8 cellular contexts compared by ENCODE assay signal in the genomic region with DNA sequence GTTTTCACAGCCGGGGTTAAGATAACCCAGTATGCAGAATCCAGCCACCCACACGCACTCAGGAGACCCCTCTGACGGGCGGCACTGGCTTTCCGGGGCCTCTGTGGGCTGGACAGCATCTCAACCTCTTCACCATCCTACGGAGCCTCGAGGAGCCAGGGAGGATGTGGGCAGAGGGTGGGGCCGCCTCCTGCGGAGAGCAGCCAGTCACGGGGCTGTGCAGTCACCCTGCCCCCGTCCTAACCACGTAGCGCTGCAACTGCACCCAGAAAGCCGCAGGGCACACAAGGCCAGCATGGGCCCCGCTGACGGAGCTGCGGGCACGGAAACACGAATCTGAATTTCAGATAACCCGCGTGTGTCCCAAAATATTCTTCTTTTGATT.
DNase-seq lines count a peak whose midpoint lies in the region; ATAC-seq and TF ChIP-seq lines count a peak whose summit lies in the region.

No MANE protein-coding gene starts in this region.

- peaks cover 69% of the 10 kb centered on the region for H3K4me1 Mint-ChIP-seq in activated T-cell treated with anti-CD3 and anti-CD28 coated beads, Interleukin-2, amount 50 U/mL, for 4 hours (ENCODE audit: low read depth)
- H3K4me1 Mint-ChIP-seq in endodermal cell, result peaks cover 14% of the 10 kb centered on the region

- intact Hi-C loops in left cardiac atrium (cut with DNase I), result no loop called here

- WGBS in endodermal cell (ENCODE audit: insufficient coverage in 1 of 2, insufficient read length in 1 of 2), 2 experiments, result 91 to 94% methylated on average over 17 to 21 of the region's 21 CpGs

- H3K36me3 ChIP-seq in endodermal cell (ENCODE audit: control insufficient read depth, insufficient read depth, low read length), result no peaks in the 10 kb centered on the region

- H3K9me3 ChIP-seq in endodermal cell (ENCODE audit: control insufficient read depth, low read length), result peaks cover 7% of the 10 kb centered on the region

- H3K9ac ChIP-seq in endodermal cell (ENCODE audit: extremely low read depth, low read length, poor library complexity, severe bottlenecking), result no peak overlapping the region

- H3K36me3 Mint-ChIP-seq in activated T-cell treated with anti-CD3 and anti-CD28 coated beads, Interleukin-2, amount 50 U/mL, for 4 hours (ENCODE audit: insufficient read depth), result peaks cover 5% of the 10 kb centered on the region
- peaks cover 20% of the 10 kb centered on the region for H3K36me3 Mint-ChIP-seq in endodermal cell (ENCODE audit: low read depth)

- peak overlapping the region; percentile 84 for H3K4me3 Mint-ChIP-seq in activated T-cell treated with anti-CD3 and anti-CD28 coated beads, Interleukin-2, amount 50 U/mL, for 4 hours
- H3K4me3 Mint-ChIP-seq in endodermal cell, result no peak overlapping the region

- ATAC-seq in GM18498 (IDR thresholded peaks at IDR 0.05; ENCODE audit: unreplicated experiment) (peak; percentile 96), HG02678 (IDR thresholded peaks at IDR 0.05; ENCODE audit: unreplicated experiment) (peak; percentile 93), left cardiac atrium (peak; percentile 82 to 89)
- peak; percentile 90 to 91 for ATAC-seq in activated T-cell treated with anti-CD3 and anti-CD28 coated beads, Interleukin-2, amount 50 U/mL, for 4 hours

- H3K9me3 Mint-ChIP-seq in activated T-cell treated with anti-CD3 and anti-CD28 coated beads, Interleukin-2, amount 50 U/mL, for 4 hours, result no peaks in the 10 kb centered on the region
- H3K9me3 Mint-ChIP-seq in endodermal cell, result peaks cover 20% of the 10 kb centered on the region

- H3K27me3 ChIP-seq in endodermal cell (ENCODE audit: control insufficient read depth, insufficient read depth, low read length, poor library complexity, severe bottlenecking), result no peaks in the 10 kb centered on the region

- H3K27ac ChIP-seq in endodermal cell (ENCODE audit: low read depth, low read length), result no peak overlapping the region

- peaks cover 4% of the 10 kb centered on the region for H3K4me1 ChIP-seq in endodermal cell (ENCODE audit: control insufficient read depth, insufficient read depth, low read length)

- TF ChIP-seq CTCF in endodermal cell (conservative IDR thresholded peaks at IDR 0.05), result no peak

- no peaks in the 10 kb centered on the region for H3K27me3 Mint-ChIP-seq in activated T-cell treated with anti-CD3 and anti-CD28 coated beads, Interleukin-2, amount 50 U/mL, for 4 hours (ENCODE audit: low read depth)
- no peaks in the 10 kb centered on the region for H3K27me3 Mint-ChIP-seq in endodermal cell (ENCODE audit: insufficient read depth)

- peak; percentile 88 for DNase-seq in NOMO-1 treated with dmso at 0.1 percent for 144 hours (lab: John Stamatoyannopoulos, UW; ENCODE audit: unreplicated experiment)
- peak; percentile 81 for DNase-seq in activated T-cell treated with anti-CD3 and anti-CD28 coated beads, Interleukin-2, amount 50 U/mL, for 4 hours
- peak; percentile 65 for DNase-seq in left cardiac atrium
- peak; percentile 69 to 88 (median 69) for DNase-seq in stimulated activated CD4-positive, alpha-beta T cell treated with anti-CD3 and anti-CD28 coated beads, TNF-alpha, amount 100 ng/mL, for 24 hours (ENCODE audit: low read depth in 3 of 3)
- no peak for DNase-seq in iPS-NIHi11 (ENCODE audit: low spot score)
- DNase-seq in endodermal cell, result no peak

- H3K4me3 ChIP-seq in endodermal cell (ENCODE audit: low read length), result no peak overlapping the region

- H3K27ac Mint-ChIP-seq in endodermal cell, result no peak overlapping the region

Comparison
In these comparisons a context has a peak if more than half of its experiments do, and no peak if none do; other contexts are left out.
1. DNase-seq: peak in NOMO-1 treated with dmso at 0.1 percent for 144 hours (single experiment), activated T-cell treated with anti-CD3 and anti-CD28 coated beads, Interleukin-2, amount 50 U/mL, for 4 hours (single experiment), left cardiac atrium (single experiment) and stimulated activated CD4-positive, alpha-beta T cell treated with anti-CD3 and anti-CD28 coated beads, TNF-alpha, amount 100 ng/mL, for 24 hours (3 of 3); none in iPS-NIHi11 (single experiment) and endodermal cell (single experiment).
2. Peak in every context shown above with its lines, with median percentiles within 50 percentile points of each other: ATAC-seq.